Comparison of ENCODE assay signal across 23 cellular contexts in genomic region chr5:766666-767431, GRCh38. TPM values are rescaled to one million over a fixed set of nuclear protein-coding genes. Genes with fewer than 3 reads are reported as not detected.
DNase-seq lines count a peak whose midpoint lies in the region; ATAC-seq, FAIRE-seq and TF ChIP-seq lines count a peak whose summit lies in the region.
"Had no signal": no experiment of that assay in that cellular context is flagged by ENCODE, and none has a peak within 500 bp of the region (broad histone marks: within the 10 kb centered on the region; RNA-seq: fewer than 3 reads in every experiment).

No MANE protein-coding gene starts in this region.

- CTCF ChIA-PET in MCF 10A (lab: Yijun Ruan, JAX), result interaction anchor here (0.7 kb wide), 1 partner anchor 314 kb away, joined by 4 read pairs; no protein-coding TSS in a partner anchor

- DNase-seq in activated naive CD4-positive, alpha-beta T cell treated with anti-CD3 and anti-CD28 coated beads, Interleukin-2, amount 50 U/mL, for 16 hours, result peak; percentile 26
- no peak for DNase-seq in activated naive CD4-positive, alpha-beta T cell (lab: John Stamatoyannopoulos, UW)
- DNase-seq in Peyer's patch (peak in 2 of 3 donors; percentile 40 to 44), left colon (peak in 1 of 2 donors; percentile 27), MCF 10A (ENCODE audit: unreplicated experiment) (no peak), H54 (ENCODE audit: insufficient read length, low spot score) (no peak), hepatocyte (ENCODE audit: low spot score) (no peak)
- DNase-seq: activated naive CD8-positive, alpha-beta T cell treated with anti-CD3 and anti-CD28 coated beads for 36 hours; colonic mucosa; DND-41; hippocampal formation; NCI-H1417 treated with DMSO at 0.1 percent for 48 hours; NCI-H2171 treated with DMSO at 0.1 percent for 48 hours; Right ventricle myocardium superior; stimulated activated naive B cell treated with anti-CD40 and anti-IgM and Interleukin-4, amounts not matched to agents 10 μg/mL and 1 μg/mL and 100 μg/mL, for 72 hours had no signal

- H2AFZ ChIP-seq in hepatocyte, result no peak overlapping the region
- H2AFZ ChIP-seq: neural progenitor cell had no signal

- peaks cover 28% of the 10 kb centered on the region for H3K27me3 Mint-ChIP-seq in stimulated activated memory B cell treated with anti-CD40 and anti-IgM and Interleukin-4, amounts not matched to agents 10 μg/mL and 1 μg/mL and 100 μg/mL, for 72 hours
- no peaks in the 10 kb centered on the region for H3K27me3 Mint-ChIP-seq in MCF 10A (ENCODE audit: insufficient read depth, unreplicated experiment)
- H3K27me3 Mint-ChIP-seq: activated naive CD8-positive, alpha-beta T cell treated with anti-CD3 and anti-CD28 coated beads for 36 hours had no signal

- no peaks in the 10 kb centered on the region for H3K36me3 ChIP-seq in Peyer's patch
- no peaks in the 10 kb centered on the region for H3K36me3 ChIP-seq in hepatocyte (replicated peaks; ENCODE audit: insufficient read depth, low read depth)
- H3K36me3 ChIP-seq: colonic mucosa, neural progenitor cell had no signal

- no TSS peak for BruUV-seq in MCF 10A (replicated peaks; lab: Mats Ljungman, UMichigan)

- TF ChIP-seq POLR2A in Peyer's patch (IDR thresholded peaks at IDR 0.05), result no peak
- TF ChIP-seq POLR2A in H54 (IDR thresholded peaks at IDR 0.05; ENCODE audit: low read depth, low read length), result no peak

- TF ChIP-seq CTCF in Peyer's patch (IDR thresholded peaks at IDR 0.05), result no peak
- no peak for TF ChIP-seq CTCF in MCF 10A (IDR thresholded peaks at IDR 0.05; ENCODE audit: unreplicated experiment)
- no peak for TF ChIP-seq CTCF in hepatocyte (IDR thresholded peaks at IDR 0.05; ENCODE audit: poor library complexity)

- H3K9me3 ChIP-seq in Peyer's patch (no peaks in the 10 kb centered on the region), hepatocyte (ENCODE audit: low read depth) (no peaks in the 10 kb centered on the region)
- H3K9me3 ChIP-seq: colonic mucosa, tibial artery had no signal

- H4K20me1 ChIP-seq in hepatocyte (ENCODE audit: insufficient read depth, poor library complexity, severe bottlenecking), result no peaks in the 10 kb centered on the region

- 88% methylated on average over 32 of the region's 32 CpGs for WGBS in hepatocyte (ENCODE audit: low lambda C conversion rate, missing lambda C conversion rate)

- H3K79me2 ChIP-seq in hepatocyte, result no peaks in the 10 kb centered on the region

- H3K4me3 ChIP-seq in Peyer's patch (no peak overlapping the region), hepatocyte (no peak overlapping the region)
- H3K4me3 ChIP-seq: colonic mucosa, neural progenitor cell, tibial artery had no signal

- H3K9me3 Mint-ChIP-seq in stimulated activated memory B cell treated with anti-CD40 and anti-IgM and Interleukin-4, amounts not matched to agents 10 μg/mL and 1 μg/mL and 100 μg/mL, for 72 hours, result no peaks in the 10 kb centered on the region
- H3K9me3 Mint-ChIP-seq in MCF 10A (ENCODE audit: unreplicated experiment), result no peaks in the 10 kb centered on the region
- H3K9me3 Mint-ChIP-seq: activated B cell treated with CpG ODN at 0.5 μM for 24 hours; activated naive CD8-positive, alpha-beta T cell treated with anti-CD3 and anti-CD28 coated beads for 36 hours; T-helper 1 cell treated with Interleukin-12 subunit alpha and Interleukin-12 subunit beta and Interleukin-4 antibody, amounts not matched to agents 30 μg/mL and 1 μg/mL, for 36 hours had no signal

- intact Hi-C loops in left colon (cut with DNase I, micrococcal nuclease) (no loop called here), MCF 10A (cut with micrococcal nuclease) (no loop called here)

- H3K4me1 ChIP-seq in Peyer's patch, result no peaks in the 10 kb centered on the region
- no peaks in the 10 kb centered on the region for H3K4me1 ChIP-seq in hepatocyte (ENCODE audit: insufficient read depth)
- H3K4me1 ChIP-seq: colonic mucosa, neural progenitor cell, tibial artery had no signal

- no peaks in the 10 kb centered on the region for H3K9me2 ChIP-seq in hepatocyte (replicated peaks; ENCODE audit: insufficient read depth)

- H3K27me3 ChIP-seq in Peyer's patch (no peaks in the 10 kb centered on the region), hepatocyte (no peaks in the 10 kb centered on the region)
- H3K27me3 ChIP-seq: colonic mucosa, neural progenitor cell, tibial artery had no signal

- no peak overlapping the region for H3K4me3 Mint-ChIP-seq in stimulated activated memory B cell treated with anti-CD40 and anti-IgM and Interleukin-4, amounts not matched to agents 10 μg/mL and 1 μg/mL and 100 μg/mL, for 72 hours
- H3K4me3 Mint-ChIP-seq in MCF 10A (ENCODE audit: unreplicated experiment), result no peak overlapping the region
- H3K4me3 Mint-ChIP-seq: activated B cell treated with CpG ODN at 0.5 μM for 24 hours; activated naive CD8-positive, alpha-beta T cell treated with anti-CD3 and anti-CD28 coated beads for 36 hours; neural progenitor cell; stimulated activated naive B cell treated with anti-CD40 and anti-IgM and Interleukin-4, amounts not matched to agents 10 μg/mL and 1 μg/mL and 100 μg/mL, for 72 hours; T-helper 1 cell treated with Interleukin-12 subunit alpha and Interleukin-12 subunit beta and Interleukin-4 antibody, amounts not matched to agents 30 μg/mL and 1 μg/mL, for 36 hours had no signal

- ATAC-seq in left colon, result peak; percentile 21
- ATAC-seq in stimulated activated memory B cell treated with anti-CD40 and anti-IgM and Interleukin-4, amounts not matched to agents 10 μg/mL and 1 μg/mL and 100 μg/mL, for 72 hours, result peak; percentile 1
- ATAC-seq: stimulated activated naive B cell treated with anti-CD40 and anti-IgM and Interleukin-4, amounts not matched to agents 10 μg/mL and 1 μg/mL and 100 μg/mL, for 72 hours had no signal

- H3K27ac ChIP-seq in Peyer's patch (no peak overlapping the region), hepatocyte (no peak overlapping the region)
- H3K27ac ChIP-seq: colonic mucosa, neural progenitor cell, tibial artery had no signal

- no peaks in the 10 kb centered on the region for H3K4me1 Mint-ChIP-seq in stimulated activated memory B cell treated with anti-CD40 and anti-IgM and Interleukin-4, amounts not matched to agents 10 μg/mL and 1 μg/mL and 100 μg/mL, for 72 hours
- H3K4me1 Mint-ChIP-seq in MCF 10A (ENCODE audit: insufficient read depth, unreplicated experiment), result no peaks in the 10 kb centered on the region
- H3K4me1 Mint-ChIP-seq: activated B cell treated with CpG ODN at 0.5 μM for 24 hours; activated naive CD8-positive, alpha-beta T cell treated with anti-CD3 and anti-CD28 coated beads for 36 hours; stimulated activated naive B cell treated with anti-CD40 and anti-IgM and Interleukin-4, amounts not matched to agents 10 μg/mL and 1 μg/mL and 100 μg/mL, for 72 hours had no signal

- POLR2A ChIA-PET in MCF 10A (lab: Yijun Ruan, JAX), result no interaction called here

- no peaks in the 10 kb centered on the region for H3K36me3 Mint-ChIP-seq in stimulated activated memory B cell treated with anti-CD40 and anti-IgM and Interleukin-4, amounts not matched to agents 10 μg/mL and 1 μg/mL and 100 μg/mL, for 72 hours
- H3K36me3 Mint-ChIP-seq in MCF 10A (ENCODE audit: insufficient read depth, unreplicated experiment), result no peaks in the 10 kb centered on the region
- H3K36me3 Mint-ChIP-seq: activated naive CD8-positive, alpha-beta T cell treated with anti-CD3 and anti-CD28 coated beads for 36 hours; stimulated activated naive B cell treated with anti-CD40 and anti-IgM and Interleukin-4, amounts not matched to agents 10 μg/mL and 1 μg/mL and 100 μg/mL, for 72 hours had no signal

- no peak overlapping the region for H3K27ac Mint-ChIP-seq in stimulated activated memory B cell treated with anti-CD40 and anti-IgM and Interleukin-4, amounts not matched to agents 10 μg/mL and 1 μg/mL and 100 μg/mL, for 72 hours
- H3K27ac Mint-ChIP-seq in MCF 10A (ENCODE audit: low read depth, unreplicated experiment), result no peak overlapping the region
- H3K27ac Mint-ChIP-seq: activated B cell treated with CpG ODN at 0.5 μM for 24 hours; activated naive CD8-positive, alpha-beta T cell treated with anti-CD3 and anti-CD28 coated beads for 36 hours; stimulated activated naive B cell treated with anti-CD40 and anti-IgM and Interleukin-4, amounts not matched to agents 10 μg/mL and 1 μg/mL and 100 μg/mL, for 72 hours; T-helper 1 cell treated with Interleukin-12 subunit alpha and Interleukin-12 subunit beta and Interleukin-4 antibody, amounts not matched to agents 30 μg/mL and 1 μg/mL, for 36 hours had no signal

- no peak for FAIRE-seq in H54 (lab: Jason Lieb, UNC)
- FAIRE-seq: endothelial cell of umbilical vein, keratinocyte had no signal

- H3K4me2 ChIP-seq in hepatocyte, result no peak overlapping the region
- H3K4me2 ChIP-seq: neural progenitor cell had no signal

RNA-seq across cellular contexts. Expression of gene ZDHHC11B, which starts 17.7 kb away (rescaled TPM):
- 10 to 100 TPM in 3 of 4 donors, 1 to 10 TPM in 1; 4.6 to 52.0 (median 28.6) TPM for total RNA-seq in Peyer's patch
- 10 to 100 TPM in 1 of 2 donors, 1 to 10 TPM in 1; 1.5 to 15.9 TPM for total RNA-seq in left colon
- 0.17 TPM in 1 of 2 replicates, not detected in the other for total RNA-seq in MCF 10A (2022)
- 0.16 and 0.83 TPM in 2 replicates for total RNA-seq in hepatocyte
- polyA plus RNA-seq in hepatocyte, result 1.3 and 1.9 TPM in 2 replicates
- total RNA-seq: activated naive CD8-positive, alpha-beta T cell treated with anti-CD3 and anti-CD28 coated beads for 36 hours; endothelial cell of umbilical vein; renal cortical epithelial cell had no signal
- polyA plus RNA-seq: endothelial cell of umbilical vein had no signal

Comparison
In these comparisons a context has a peak if more than half of its experiments do, and no peak if none do; other contexts are left out.
1. DNase-seq: peak in activated naive CD4-positive, alpha-beta T cell treated with anti-CD3 and anti-CD28 coated beads, Interleukin-2, amount 50 U/mL, for 16 hours (single experiment) and Peyer's patch (2 of 3); none in activated naive CD4-positive, alpha-beta T cell (0 of 4), MCF 10A (single experiment), H54 (single experiment) and hepatocyte (single experiment).